In genomic region chr5:33649801-33650482, GRCh38 we compare ENCODE assay signal across 1 cellular context.
TF ChIP-seq lines count a peak whose summit lies in the region.

No MANE protein-coding gene starts in this region.

TF ChIP-seq in A549, 52 proteins besides CTCF, POLR2A, EP300 and RAD21 (continued from another document):
- TF ChIP-seq E2F6 (IDR thresholded peaks at IDR 0.05; ENCODE audit: borderline replicate concordance, low read depth), result no peak
- no peak for TF ChIP-seq HEYL (CRISPR knock-in tag; IDR thresholded peaks at IDR 0.05)
